ENCODE assay signal across 26 cellular contexts in genomic region chr17:34823023-34823422, GRCh38.
"Had no signal": no experiment of that assay in that cellular context is flagged by ENCODE, and none has a peak within 500 bp of the region (broad histone marks: within the 10 kb centered on the region; RNA-seq: fewer than 3 reads in every experiment).

No MANE protein-coding gene starts in this region.

- H3K4me3 ChIP-seq: coronary artery, dorsolateral prefrontal cortex had no signal

- H3K27ac Mint-ChIP-seq: activated CD4-positive, alpha-beta memory T cell treated with anti-CD3 and anti-CD28 coated beads, Interleukin-2, amount 10 ng/mL, durations not matched to agents 7 days and 5 days; activated CD4-positive, alpha-beta T cell treated with anti-CD3 and anti-CD28 coated beads, Interleukin-2, amount 10 ng/mL, durations not matched to agents 7 days and 5 days; activated naive CD8-positive, alpha-beta T cell; activated T-cell treated with anti-CD3 and anti-CD28 coated beads, Interleukin-2, amount 50 U/mL, for 24 hours; activated T-cell treated with anti-CD3 and anti-CD28 coated beads, Interleukin-2, amount 50 U/mL, for 72 hours; dendritic cell treated with granulocyte-macrophage colony-stimulating factor and Interleukin-4, amounts not matched to agents 40 ng/mL and 50 ng/mL, for 4 days; endodermal cell had no signal

- ATAC-seq: activated T-cell treated with anti-CD3 and anti-CD28 coated beads, Interleukin-2, amount 50 U/mL, for 72 hours; esophagus mucosa had no signal

- H3K36me3 Mint-ChIP-seq: activated naive CD8-positive, alpha-beta T cell had no signal

- H3K27me3 ChIP-seq: brain microvascular endothelial cell had no signal

- DNase-seq: activated CD4-positive, alpha-beta memory T cell treated with anti-CD3 and anti-CD28 coated beads, Interleukin-2, amount 10 ng/mL, durations not matched to agents 7 days and 5 days; activated CD4-positive, alpha-beta T cell treated with anti-CD3 and anti-CD28 coated beads for 1 hour; activated CD4-positive, alpha-beta T cell treated with anti-CD3 and anti-CD28 coated beads for 4 hours; activated CD4-positive, alpha-beta T cell treated with anti-CD3 and anti-CD28 coated beads, Interleukin-2, amount 10 ng/mL, durations not matched to agents 7 days and 5 days; activated CD4-positive, alpha-beta T cell treated with anti-CD3 and anti-CD28 coated beads, Interleukin-2, amount 50 U/mL, for 4 hours; activated CD8-positive, alpha-beta memory T cell treated with anti-CD3 and anti-CD28 coated beads, Interleukin-2, amount 50 U/mL, for 48 hours; activated gamma-delta T cell treated with Interleukin-2 at 50 U/mL for 16 hours; activated naive CD4-positive, alpha-beta T cell treated with anti-CD3 and anti-CD28 coated beads, Interleukin-2, amount 50 U/mL, for 16 hours; activated naive CD4-positive, alpha-beta T cell treated with Interleukin-2 at 50 U/mL for 16 hours; activated T-cell treated with anti-CD3 and anti-CD28 coated beads for 4 hours; activated T-cell treated with anti-CD3 and anti-CD28 coated beads, Interleukin-2, amount 50 U/mL, for 24 hours; activated T-cell treated with anti-CD3 and anti-CD28 coated beads, Interleukin-2, amount 50 U/mL, for 72 hours; amniotic stem cell; anterior cingulate cortex; brain microvascular endothelial cell; cerebellar nuclear complex; effector memory CD4-positive, alpha-beta T cell; endodermal cell; foreskin fibroblast; head of caudate nucleus; T-helper 2 cell had no signal

- H3K27ac ChIP-seq: brain microvascular endothelial cell, coronary artery had no signal

- H3K36me3 ChIP-seq: brain microvascular endothelial cell had no signal

- H3K27me3 Mint-ChIP-seq: activated CD4-positive, alpha-beta T cell treated with anti-CD3 and anti-CD28 coated beads, Interleukin-2, amount 10 ng/mL, durations not matched to agents 7 days and 5 days; activated naive CD8-positive, alpha-beta T cell had no signal

- H3K9me3 Mint-ChIP-seq: activated CD4-positive, alpha-beta memory T cell treated with anti-CD3 and anti-CD28 coated beads, Interleukin-2, amount 10 ng/mL, durations not matched to agents 7 days and 5 days; activated CD4-positive, alpha-beta T cell treated with anti-CD3 and anti-CD28 coated beads, Interleukin-2, amount 10 ng/mL, durations not matched to agents 7 days and 5 days; activated T-cell treated with anti-CD3 and anti-CD28 coated beads, Interleukin-2, amount 50 U/mL, for 24 hours; activated T-cell treated with anti-CD3 and anti-CD28 coated beads, Interleukin-2, amount 50 U/mL, for 72 hours; dendritic cell treated with granulocyte-macrophage colony-stimulating factor and Interleukin-4, amounts not matched to agents 40 ng/mL and 50 ng/mL, for 4 days; endodermal cell had no signal

- H3K4me3 Mint-ChIP-seq: activated CD4-positive, alpha-beta memory T cell treated with anti-CD3 and anti-CD28 coated beads, Interleukin-2, amount 10 ng/mL, durations not matched to agents 7 days and 5 days; activated CD4-positive, alpha-beta T cell treated with anti-CD3 and anti-CD28 coated beads, Interleukin-2, amount 10 ng/mL, durations not matched to agents 7 days and 5 days; activated naive CD8-positive, alpha-beta T cell; activated T-cell treated with anti-CD3 and anti-CD28 coated beads, Interleukin-2, amount 50 U/mL, for 24 hours; activated T-cell treated with anti-CD3 and anti-CD28 coated beads, Interleukin-2, amount 50 U/mL, for 72 hours; dendritic cell treated with granulocyte-macrophage colony-stimulating factor and Interleukin-4, amounts not matched to agents 40 ng/mL and 50 ng/mL, for 4 days; endodermal cell had no signal
